Comparison of ENCODE assay signal across 7 cellular contexts in the genomic region with DNA sequence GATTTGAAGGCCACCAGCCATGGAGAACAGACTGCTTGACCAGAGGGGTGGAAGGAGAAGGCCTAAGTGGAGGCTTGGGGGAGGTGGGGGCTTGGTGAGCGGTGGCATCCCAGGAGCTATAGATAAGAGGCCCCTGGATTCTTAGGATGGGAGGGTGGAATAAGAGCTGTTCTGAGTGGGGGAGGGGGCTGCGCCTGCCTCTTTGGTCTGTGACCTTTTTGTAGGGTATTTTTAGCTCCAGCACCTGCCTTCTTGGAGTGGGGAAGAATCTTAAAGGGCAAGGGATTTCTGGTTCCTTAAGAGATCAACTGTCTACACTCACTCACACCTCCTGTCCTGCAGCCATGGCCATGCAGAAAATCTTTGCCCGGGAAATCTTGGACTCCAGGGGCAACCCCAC. TPM values are rescaled to one million over a fixed set of nuclear protein-coding genes. Genes with fewer than 3 reads are reported as not detected.
A peak's percentile ranks its signal among the peaks of the same experiment; 100 is the strongest.
DNase-seq lines count a peak whose midpoint lies in the region; ATAC-seq and TF ChIP-seq lines count a peak whose summit lies in the region.

No MANE protein-coding gene starts in this region.

- H3K79me2 ChIP-seq in Loucy (ENCODE audit: insufficient read depth, low read length), result peaks cover 37% of the 10 kb centered on the region

- H3K9me3 ChIP-seq in Loucy (ENCODE audit: insufficient read depth, low read depth, low read length), result no peaks in the 10 kb centered on the region
- peaks cover 4% of the 10 kb centered on the region for H3K9me3 ChIP-seq in neuron (ENCODE audit: low read length)
- no peaks in the 10 kb centered on the region for H3K9me3 ChIP-seq in testis

- H3K4me3 ChIP-seq in Loucy (ENCODE audit: low read length, poor library complexity, severe bottlenecking) (peak overlapping the region; percentile 90), neuron (ENCODE audit: low read length) (peak overlapping the region; percentile 84), testis (no peak overlapping the region)

- H3F3A ChIP-seq in Loucy (ENCODE audit: low read depth), result peaks cover 19% of the 10 kb centered on the region

- no peak for TF ChIP-seq CTCF in Loucy (conservative IDR thresholded peaks at IDR 0.05; ENCODE audit: low read length)
- TF ChIP-seq CTCF in testis (IDR thresholded peaks at IDR 0.05), result no peak

- intact Hi-C loops in dendritic cell treated with granulocyte-macrophage colony-stimulating factor and Interleukin-4, amounts not matched to agents 40 ng/mL and 50 ng/mL, for 4 days (cut with micrococcal nuclease), result no loop called here
- intact Hi-C loops in testis (cut with DNase I; ENCODE audit: low total_unique reads), result no loop called here

- peaks cover 24% of the 10 kb centered on the region for H3K36me3 Mint-ChIP-seq in dendritic cell treated with granulocyte-macrophage colony-stimulating factor and Interleukin-4, amounts not matched to agents 40 ng/mL and 50 ng/mL, for 4 days (ENCODE audit: low read depth)

- no peak for ATAC-seq in HG02973 (IDR thresholded peaks at IDR 0.05; ENCODE audit: unreplicated experiment)
- no peak for ATAC-seq in GM21717 (IDR thresholded peaks at IDR 0.05; ENCODE audit: unreplicated experiment)

- H3K9me3 Mint-ChIP-seq in dendritic cell treated with granulocyte-macrophage colony-stimulating factor and Interleukin-4, amounts not matched to agents 40 ng/mL and 50 ng/mL, for 4 days, result no peaks in the 10 kb centered on the region

- DNase-seq in ELF-1 (ENCODE audit: low read depth, low spot score), result peak; percentile 29
- DNase-seq in testis, result no peak

- H4K20me1 ChIP-seq in Loucy (ENCODE audit: insufficient read depth, low read length, poor library complexity, severe bottlenecking), result peaks cover 17% of the 10 kb centered on the region

- H3K36me3 ChIP-seq in Loucy (ENCODE audit: insufficient read depth, low read length), result peaks cover 10% of the 10 kb centered on the region
- H3K36me3 ChIP-seq in neuron (ENCODE audit: insufficient read depth, low read length), result peaks cover 5% of the 10 kb centered on the region
- H3K36me3 ChIP-seq in testis (ENCODE audit: low read depth, missing control alignments), result no peaks in the 10 kb centered on the region

- H2AFZ ChIP-seq in Loucy (ENCODE audit: low read length) (no peak overlapping the region), neuron (ENCODE audit: low read depth, low read length) (no peak overlapping the region)

- H3K27me3 ChIP-seq in Loucy (ENCODE audit: insufficient read depth, low read length, poor library complexity, severe bottlenecking), result peaks cover 14% of the 10 kb centered on the region
- H3K27me3 ChIP-seq in neuron (ENCODE audit: insufficient read depth, low read length), result no peaks in the 10 kb centered on the region
- no peaks in the 10 kb centered on the region for H3K27me3 ChIP-seq in testis

- no peak overlapping the region for H3K4me3 Mint-ChIP-seq in dendritic cell treated with granulocyte-macrophage colony-stimulating factor and Interleukin-4, amounts not matched to agents 40 ng/mL and 50 ng/mL, for 4 days

- peak overlapping the region; percentile 99 for H3K9ac ChIP-seq in Loucy (ENCODE audit: low read depth, low read length, poor library complexity, severe bottlenecking)

- 65 to 68% methylated on average over 3 of the region's 3 CpGs for WGBS in testis, 2 donors

- H3K4me1 ChIP-seq in Loucy (ENCODE audit: insufficient read depth, low read length, poor library complexity, severe bottlenecking), result peaks cover 23% of the 10 kb centered on the region
- H3K4me1 ChIP-seq in neuron (ENCODE audit: insufficient read depth, low read length), result peaks cover 26% of the 10 kb centered on the region
- H3K4me1 ChIP-seq in testis, result peaks cover 7% of the 10 kb centered on the region

- H3K27me3 Mint-ChIP-seq in dendritic cell treated with granulocyte-macrophage colony-stimulating factor and Interleukin-4, amounts not matched to agents 40 ng/mL and 50 ng/mL, for 4 days, result peaks cover 5% of the 10 kb centered on the region

- no peak for TF ChIP-seq POLR2A in testis (IDR thresholded peaks at IDR 0.05)

- H3K4me2 ChIP-seq in Loucy (ENCODE audit: low read depth, low read length, poor library complexity, severe bottlenecking), result peak overlapping the region; percentile 91

- H3K27ac Mint-ChIP-seq in dendritic cell treated with granulocyte-macrophage colony-stimulating factor and Interleukin-4, amounts not matched to agents 40 ng/mL and 50 ng/mL, for 4 days, result peak overlapping the region; percentile 90

- no peaks in the 10 kb centered on the region for H3K9me2 ChIP-seq in Loucy (replicated peaks; ENCODE audit: low read depth, low read length)

- H3K4me1 Mint-ChIP-seq in dendritic cell treated with granulocyte-macrophage colony-stimulating factor and Interleukin-4, amounts not matched to agents 40 ng/mL and 50 ng/mL, for 4 days (ENCODE audit: low read depth), result peaks cover 47% of the 10 kb centered on the region

- H3K27ac ChIP-seq in testis, result no peak overlapping the region

RNA-seq across cellular contexts. Expression of a gene that starts 0.6 kb away (rescaled TPM):
- 10 to 100 TPM; 16.4 to 17.2 TPM for total RNA-seq in testis
- polyA plus RNA-seq in testis (ENCODE audit: insufficient read depth, low read depth, low replicate concordance), result 29.9 TPM

RNA-seq across cellular contexts. Expression of a gene that starts 3.2 kb away (rescaled TPM):
- 100 to 1,000 TPM; 257 to 349 TPM for total RNA-seq in testis
- polyA plus RNA-seq in testis (ENCODE audit: insufficient read depth, low read depth, low replicate concordance), result 244 TPM

RNA-seq across cellular contexts. Expression of a gene that starts 11.4 kb away (rescaled TPM):
- 100 to 1,000 TPM; 110 to 111 TPM for total RNA-seq in testis
- polyA plus RNA-seq in testis (ENCODE audit: insufficient read depth, low read depth, low replicate concordance), result 211 TPM

RNA-seq across cellular contexts. Expression of a gene that starts 11.6 kb away (rescaled TPM):
- total RNA-seq in testis, result 10 to 100 TPM; 23.7 to 25.9 TPM
- polyA plus RNA-seq in testis (ENCODE audit: insufficient read depth, low read depth, low replicate concordance), result 24.3 TPM

RNA-seq across cellular contexts. Expression of a gene that starts 16.1 kb away (rescaled TPM):
- total RNA-seq in testis, result 10 to 100 TPM; 54.9 to 66.1 TPM
- polyA plus RNA-seq in testis (ENCODE audit: insufficient read depth, low read depth, low replicate concordance), result 79.5 TPM

Comparison
In these comparisons a context has a peak if more than half of its experiments do, and no peak if none do; other contexts are left out.
1. H3K4me3 ChIP-seq: peak in Loucy (single experiment) and neuron (single experiment); none in testis (0 of 2).